17 cellular contexts compared by ENCODE assay signal in the genomic region with DNA sequence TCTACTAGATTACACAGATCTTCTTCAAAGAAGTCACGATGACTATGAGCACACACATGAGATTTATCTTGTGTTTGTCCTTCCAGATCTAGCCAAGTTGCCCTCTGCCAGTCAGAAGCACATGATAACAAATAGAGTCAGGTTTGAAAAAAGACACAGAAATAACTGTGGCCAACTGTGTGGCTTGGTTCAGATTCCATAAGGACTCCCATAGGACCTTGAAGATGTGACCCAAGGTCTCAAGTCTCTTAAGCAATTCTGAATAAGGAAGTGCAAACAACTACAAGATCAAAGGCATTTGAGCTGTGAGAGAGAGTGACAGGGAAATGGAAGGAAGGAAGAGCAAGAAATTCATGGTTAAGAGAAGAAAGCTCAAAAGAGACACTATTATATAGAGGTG.
DNase-seq lines count a peak whose midpoint lies in the region; ATAC-seq lines count a peak whose summit lies in the region.
"Had no signal": no experiment of that assay in that cellular context is flagged by ENCODE, and none has a peak within 500 bp of the region (broad histone marks: within the 10 kb centered on the region; RNA-seq: fewer than 3 reads in every experiment).

No MANE protein-coding gene starts in this region.

- ATAC-seq in Right ventricle myocardium superior (ENCODE audit: poor library complexity): peak; percentile 20
- no peak for ATAC-seq in left cardiac atrium
- ATAC-seq: PC-3 had no signal

- DNase-seq in Right ventricle myocardium superior (no peak), left cardiac atrium (no peak), SKM-1 (lab: John Stamatoyannopoulos, UW; ENCODE audit: unreplicated experiment) (peak; percentile 32), myocyte (ENCODE audit: low read depth) (peak; percentile 46), NCI-H1048 (lab: John Stamatoyannopoulos, UW) (no peak)
- DNase-seq in activated naive CD4-positive, alpha-beta T cell treated with Interleukin-2 at 50 U/mL for 16 hours: no peak
- no peak for DNase-seq in stimulated activated naive CD4-positive, alpha-beta T cell treated with Interleukin-2 at 50 U/mL for 16 hours (lab: John Stamatoyannopoulos, UW)
- DNase-seq in stimulated activated CD4-positive, alpha-beta T cell treated with anti-CD3 and anti-CD28 coated beads, Interleukin-2, amount 100 ng/mL, for 48 hours: no peak
- DNase-seq: Calu3, NCI-H1105, NCI-H1436 treated with DMSO at 0.1 percent for 48 hours, NCI-H187 treated with DMSO at 0.1 percent for 48 hours, NCI-H2171 treated with DMSO at 0.1 percent for 48 hours, NCI-H524, NCI-H774, PC-3, SJCRH30 had no signal

- intact Hi-C loops in Right ventricle myocardium superior (cut with DNase I) (no loop called here), left cardiac atrium (cut with DNase I) (no loop called here)

Comparison
In these comparisons a context has a peak if more than half of its experiments do, and no peak if none do; other contexts are left out.
1. DNase-seq: peak in SKM-1 (single experiment) and myocyte (single experiment); none in Right ventricle myocardium superior (single experiment), left cardiac atrium (single experiment), NCI-H1048 (single experiment), activated naive CD4-positive, alpha-beta T cell treated with Interleukin-2 at 50 U/mL for 16 hours (single experiment), stimulated activated naive CD4-positive, alpha-beta T cell treated with Interleukin-2 at 50 U/mL for 16 hours (single experiment) and stimulated activated CD4-positive, alpha-beta T cell treated with anti-CD3 and anti-CD28 coated beads, Interleukin-2, amount 100 ng/mL, for 48 hours (0 of 2).